8 cellular contexts compared by ENCODE assay signal in the genomic region with DNA sequence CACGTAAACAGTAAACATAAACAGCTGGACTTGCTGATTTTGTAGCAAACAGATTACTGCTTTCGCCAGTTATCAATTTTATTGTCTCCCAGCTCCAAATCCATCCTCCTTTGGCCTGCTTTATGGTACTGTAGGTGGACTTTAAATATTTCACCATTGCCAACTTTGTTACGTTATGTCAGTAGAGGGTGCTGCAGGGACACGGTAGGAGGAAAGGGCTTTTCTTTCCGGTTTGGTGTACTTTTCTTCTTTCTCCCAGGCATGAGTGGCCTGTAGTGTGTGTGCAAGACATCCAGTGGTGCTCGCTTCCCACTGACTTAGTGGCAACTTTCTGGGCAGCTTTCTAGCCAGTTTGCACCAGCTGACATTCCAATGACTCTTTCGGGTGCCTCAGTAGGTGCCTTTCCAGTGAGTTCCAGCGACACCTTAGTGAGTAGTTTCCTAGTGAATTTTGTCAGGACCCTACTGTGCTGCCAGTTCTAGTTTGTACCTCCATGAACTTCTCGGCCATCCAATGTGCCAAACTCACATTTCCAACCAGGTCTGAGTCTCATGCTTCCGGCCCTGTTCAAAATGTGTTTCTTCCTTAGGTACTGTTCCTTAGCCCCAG.
DNase-seq lines count a peak whose midpoint lies in the region; ATAC-seq and TF ChIP-seq lines count a peak whose summit lies in the region.

No MANE protein-coding gene starts in this region.

- peak; percentile 58 for ATAC-seq in GM18858 (IDR thresholded peaks at IDR 0.05; ENCODE audit: unreplicated experiment)
- ATAC-seq in HG03469 (IDR thresholded peaks at IDR 0.05; ENCODE audit: unreplicated experiment) = peak; percentile 88

- H3K27ac Mint-ChIP-seq in endodermal cell = peak overlapping the region; percentile 30

- H3K27me3 ChIP-seq in AG04450 (ENCODE audit: control insufficient read depth, insufficient read depth, low read length) (no peaks in the 10 kb centered on the region), endodermal cell (ENCODE audit: control insufficient read depth, insufficient read depth, low read length, poor library complexity, severe bottlenecking) (no peaks in the 10 kb centered on the region), tibial nerve (no peaks in the 10 kb centered on the region)

- H3K27ac ChIP-seq in AG04450 (ENCODE audit: low read depth, low read length) (no peak overlapping the region), endodermal cell (ENCODE audit: low read depth, low read length) (no peak overlapping the region), tibial nerve (no peak overlapping the region)

- peaks cover 28% of the 10 kb centered on the region for H3K9me3 Mint-ChIP-seq in endodermal cell

- H3K4me3 ChIP-seq in AG04450 (ENCODE audit: low read depth, low read length) (no peak overlapping the region), endodermal cell (ENCODE audit: low read length) (no peak overlapping the region), tibial nerve (no peak overlapping the region)

- H3K4me1 ChIP-seq in endodermal cell (ENCODE audit: control insufficient read depth, insufficient read depth, low read length) (peaks cover 4% of the 10 kb centered on the region), tibial nerve (no peaks in the 10 kb centered on the region)

- H3K36me3 Mint-ChIP-seq in endodermal cell (ENCODE audit: low read depth) = no peaks in the 10 kb centered on the region

- H3K9me3 ChIP-seq in AG04450 (ENCODE audit: control insufficient read depth, insufficient read depth, low read length) (no peaks in the 10 kb centered on the region), endodermal cell (ENCODE audit: control insufficient read depth, low read length) (peaks cover 28% of the 10 kb centered on the region), tibial nerve (peaks cover 0 to 51% (median 0%) of the 10 kb centered on the region in 4 donors)

- H3K4me1 Mint-ChIP-seq in endodermal cell = peaks cover 5% of the 10 kb centered on the region

- TF ChIP-seq CTCF in AG04450 (IDR thresholded peaks at IDR 0.05; ENCODE audit: low read depth, low read length) (peak; percentile 73), endodermal cell (conservative IDR thresholded peaks at IDR 0.05) (peak; percentile 88), tibial nerve (IDR thresholded peaks at IDR 0.05) (no peak)

- POLR2A ChIA-PET in AG04450 (lab: Yijun Ruan, JAX) = no interaction called here

- TF ChIP-seq EP300 in tibial nerve (IDR thresholded peaks at IDR 0.05) = no peak

- WGBS in endodermal cell (ENCODE audit: insufficient coverage in 1 of 2, insufficient read length in 1 of 2), 2 experiments = 53 to 82% methylated on average over 5 to 10 of the region's 10 CpGs
- 58% methylated on average over 10 of the region's 10 CpGs for WGBS in tibial nerve, 2 donors

- H3K36me3 ChIP-seq in endodermal cell (ENCODE audit: control insufficient read depth, insufficient read depth, low read length) (no peaks in the 10 kb centered on the region), tibial nerve (no peaks in the 10 kb centered on the region)

- no peak overlapping the region for H3K4me3 Mint-ChIP-seq in endodermal cell

- peak; percentile 7 for DNase-seq in AG04450 (ENCODE audit: low read depth, low spot score)
- peak; percentile 63 for DNase-seq in NCI-H82 (lab: John Stamatoyannopoulos, UW)
- DNase-seq in endodermal cell = peak; percentile 74
- peak; percentile 4 for DNase-seq in smooth muscle cell of the brain vasculature (ENCODE audit: low read depth, low spot score)
- no peak for DNase-seq in tibial nerve (ENCODE audit: low spot score in 2 of 2)
- no peak for DNase-seq in hypothalamus (lab: John Stamatoyannopoulos, UW)

- CTCF ChIA-PET in AG04450 (lab: Charles Lee) = interaction anchor here (0.5 to 4.1 kb wide), 26 partner anchors 10 to 1217 kb away, joined by 3 to 93 read pairs (median 3); no protein-coding TSS in a partner anchor

- no peak for TF ChIP-seq POLR2A in tibial nerve (IDR thresholded peaks at IDR 0.05)

- H3K9ac ChIP-seq in endodermal cell (ENCODE audit: extremely low read depth, low read length, poor library complexity, severe bottlenecking) = no peak overlapping the region

- no peaks in the 10 kb centered on the region for H3K27me3 Mint-ChIP-seq in endodermal cell (ENCODE audit: insufficient read depth)

Comparison
In these comparisons a context has a peak if more than half of its experiments do, and no peak if none do; other contexts are left out.
1. DNase-seq: peak in AG04450 (single experiment), NCI-H82 (single experiment), endodermal cell (single experiment) and smooth muscle cell of the brain vasculature (single experiment); none in tibial nerve (0 of 2) and hypothalamus (0 of 51).
2. CTCF ChIP-seq: peak in AG04450 (single experiment) and endodermal cell (single experiment); none in tibial nerve (0 of 5).